In genomic region chr7:43700059-43700501, GRCh38 we compare ENCODE assay signal across 8 cellular contexts. TPM values are rescaled to one million over a fixed set of nuclear protein-coding genes. Genes with fewer than 3 reads are reported as not detected.
DNase-seq lines count a peak whose midpoint lies in the region; ATAC-seq and TF ChIP-seq lines count a peak whose summit lies in the region.

No MANE protein-coding gene starts in this region.

- H3K79me2 ChIP-seq in DND-41 (ENCODE audit: insufficient read depth, low read length): peaks cover 95% of the 10 kb centered on the region

- H2AK5ac ChIP-seq in mesenchymal stem cell (ENCODE audit: low read length, severe bottlenecking): no peak overlapping the region

- H3K4me3 ChIP-seq in DND-41 (ENCODE audit: low read depth in 1 of 2, low read length in 2 of 2): no peak overlapping the region
- H3K4me3 ChIP-seq in HL-60 (replicated peaks; ENCODE audit: insufficient read depth, low read length): no peak overlapping the region
- no peak overlapping the region for H3K4me3 ChIP-seq in coronary artery
- peak overlapping the region in 1 of 2 experiments; percentile 32 for H3K4me3 ChIP-seq in mesenchymal stem cell (ENCODE audit: insufficient read depth in 1 of 2, low read depth in 1 of 2, low read length in 2 of 2)

- DNase-seq in DND-41 (no peak), HL-60 (ENCODE audit: low read depth in 1 of 2, low spot score in 1 of 2) (no peak), NOMO-1 treated with DMSO at 0.1 percent for 48 hours (lab: John Stamatoyannopoulos, UW; ENCODE audit: unreplicated experiment) (peak; percentile 48), coronary artery (ENCODE audit: low spot score) (no peak), mesenchymal stem cell (peak; percentile 72)

- H2AFZ ChIP-seq in DND-41 (ENCODE audit: low read depth, low read length): no peak overlapping the region
- no peak overlapping the region for H2AFZ ChIP-seq in mesenchymal stem cell (ENCODE audit: low read depth, low read length)

- no peak overlapping the region for H4K91ac ChIP-seq in mesenchymal stem cell (ENCODE audit: low read length)

- ATAC-seq in DND-41 (ENCODE audit: insufficient read depth, low read depth) (peak; percentile 82), GM19035 (IDR thresholded peaks at IDR 0.05; ENCODE audit: unreplicated experiment) (no peak), HG02759 (IDR thresholded peaks at IDR 0.05; ENCODE audit: unreplicated experiment) (no peak), HG03025 (IDR thresholded peaks at IDR 0.05; ENCODE audit: low FRiP score, unreplicated experiment) (no peak)

- no peak overlapping the region for H3K23ac ChIP-seq in mesenchymal stem cell (ENCODE audit: low read length in 2 of 2)

- TF ChIP-seq CTCF in DND-41 (IDR thresholded peaks at IDR 0.05; ENCODE audit: borderline replicate concordance, extremely low read depth, low read length, poor library complexity, severe bottlenecking): peak; percentile 76
- peak; percentile 7 for TF ChIP-seq CTCF in HL-60 (IDR thresholded peaks at IDR 0.05; ENCODE audit: insufficient read depth, low read length)
- peak; percentile 59 for TF ChIP-seq CTCF in coronary artery (IDR thresholded peaks at IDR 0.05)

- H3K4me1 ChIP-seq in DND-41 (ENCODE audit: insufficient read depth, low read length) (peaks cover 2% of the 10 kb centered on the region; the same call in 1 of the 2 replicates), mesenchymal stem cell (ENCODE audit: control insufficient read depth, insufficient read depth, low read depth, low read length) (peaks cover under 1% of the 10 kb centered on the region)

- H3K9ac ChIP-seq in DND-41 (ENCODE audit: low read depth, low read length) (no peak overlapping the region), mesenchymal stem cell (ENCODE audit: low read length) (peak overlapping the region; percentile 82)

- no peak overlapping the region for H3K4ac ChIP-seq in mesenchymal stem cell (ENCODE audit: low read depth in 1 of 2, low read length in 2 of 2)

- H3K9me3 ChIP-seq in DND-41 (ENCODE audit: insufficient read depth, low read length, severe bottlenecking) (no peaks in the 10 kb centered on the region), mesenchymal stem cell (ENCODE audit: control insufficient read depth, low read length) (peaks cover 4% of the 10 kb centered on the region)

- H3K4me2 ChIP-seq in DND-41 (ENCODE audit: insufficient read depth, low read length): no peak overlapping the region
- no peak overlapping the region for H3K4me2 ChIP-seq in mesenchymal stem cell (ENCODE audit: low read length, poor library complexity, severe bottlenecking)

- peaks cover 4% of the 10 kb centered on the region for H3K36me3 ChIP-seq in DND-41 (ENCODE audit: insufficient read depth, low read length)
- peaks cover 1 to 2% of the 10 kb centered on the region in 2 experiments for H3K36me3 ChIP-seq in mesenchymal stem cell (ENCODE audit: control insufficient read depth in 1 of 2, insufficient read depth in 2 of 2, low read depth in 1 of 2, low read length in 2 of 2)

- no peak overlapping the region for H2BK120ac ChIP-seq in mesenchymal stem cell (ENCODE audit: low read depth, low read length)

- H3K79me1 ChIP-seq in mesenchymal stem cell (replicated peaks; ENCODE audit: low read length, poor library complexity, severe bottlenecking): peaks cover 12% of the 10 kb centered on the region

- no peak overlapping the region for H4K8ac ChIP-seq in mesenchymal stem cell (ENCODE audit: low read length)

- H2BK12ac ChIP-seq in mesenchymal stem cell (ENCODE audit: low read length in 2 of 2): no peak overlapping the region

- H3K18ac ChIP-seq in mesenchymal stem cell (ENCODE audit: low read depth in 1 of 2, low read length in 2 of 2): no peak overlapping the region

- H3K27me3 ChIP-seq in DND-41 (ENCODE audit: insufficient read depth, low read length, poor library complexity): no peaks in the 10 kb centered on the region
- no peaks in the 10 kb centered on the region for H3K27me3 ChIP-seq in HL-60 (ENCODE audit: insufficient read depth, poor library complexity, severe bottlenecking)
- H3K27me3 ChIP-seq in mesenchymal stem cell (ENCODE audit: control insufficient read depth in 1 of 2, insufficient read depth in 1 of 2, low read length in 2 of 2): no peaks in the 10 kb centered on the region

- H4K20me1 ChIP-seq in DND-41 (ENCODE audit: insufficient read depth, low read length): peaks cover 36% of the 10 kb centered on the region

- WGBS in mesenchymal stem cell: 59% methylated on average over 2 of the region's 6 CpGs

- H2BK15ac ChIP-seq in mesenchymal stem cell (ENCODE audit: low read depth, poor library complexity, severe bottlenecking): no peak overlapping the region

- no peak overlapping the region for H3K14ac ChIP-seq in mesenchymal stem cell (ENCODE audit: low read length in 2 of 2)

- H2BK5ac ChIP-seq in mesenchymal stem cell (ENCODE audit: low read depth, low read length, poor library complexity, severe bottlenecking): no peak overlapping the region

- no peak overlapping the region for H3K27ac ChIP-seq in DND-41 (ENCODE audit: low read length)
- no peak overlapping the region for H3K27ac ChIP-seq in HL-60 (replicated peaks)
- no peak overlapping the region for H3K27ac ChIP-seq in coronary artery
- no peak overlapping the region for H3K27ac ChIP-seq in mesenchymal stem cell (ENCODE audit: low read length, poor library complexity, severe bottlenecking)

RNA-seq across cellular contexts. Expression of gene COA1, which starts 29.2 kb away (rescaled TPM):
- polyA plus RNA-seq in mesenchymal stem cell (2013, experiment 1 of 2): 53.6 TPM
- 55.1 TPM for polyA plus RNA-seq in mesenchymal stem cell (2013, experiment 2 of 2)

RNA-seq across cellular contexts. Expression of gene BLVRA, which starts 58.4 kb away (rescaled TPM):
- 66.7 TPM for polyA plus RNA-seq in mesenchymal stem cell (2013, experiment 1 of 2)
- polyA plus RNA-seq in mesenchymal stem cell (2013, experiment 2 of 2): 67.2 TPM

Comparison
In these comparisons a context has a peak if more than half of its experiments do, and no peak if none do; other contexts are left out.
1. DNase-seq: peak in NOMO-1 treated with DMSO at 0.1 percent for 48 hours (single experiment) and mesenchymal stem cell (single experiment); none in DND-41 (single experiment), HL-60 (0 of 2) and coronary artery (single experiment).
2. CTCF ChIP-seq: peak in every context shown above with its lines; median percentile 76 in DND-41; 59 in coronary artery; 7 in HL-60.